In the genomic region with DNA sequence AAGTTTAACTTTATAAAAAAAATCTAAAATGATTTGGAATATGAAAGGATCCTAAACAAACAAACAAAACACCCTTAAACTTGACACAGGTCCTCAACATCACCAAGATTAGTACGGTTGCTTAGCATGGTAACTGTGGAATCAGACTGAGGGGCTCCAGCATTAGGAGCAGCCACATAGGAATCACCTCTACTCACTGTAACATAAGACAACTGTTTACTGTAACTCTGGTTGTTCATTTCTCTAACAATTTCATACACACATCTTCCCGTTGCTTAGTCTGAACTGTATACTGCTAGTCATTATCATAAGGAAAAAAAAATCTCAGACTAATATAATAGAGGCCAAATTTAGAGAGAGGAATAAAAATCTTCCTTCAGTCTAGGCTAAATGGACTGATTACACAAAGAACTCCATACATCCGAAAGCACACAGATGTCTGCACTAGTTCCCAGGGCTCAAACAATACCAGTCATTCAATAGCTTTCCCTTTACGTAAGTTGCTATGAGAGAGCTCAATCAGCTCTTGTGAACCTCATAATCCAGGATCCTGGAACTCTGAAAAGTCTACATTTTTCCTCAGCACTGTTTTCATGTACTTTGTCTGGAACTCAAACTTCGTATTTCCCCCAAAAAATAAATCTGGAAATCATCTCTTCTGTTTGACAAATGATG, we compare ENCODE assay signal across 1 cellular context.
TF ChIP-seq lines count a peak whose summit lies in the region.

No MANE protein-coding gene starts in this region.

TF ChIP-seq in HepG2, 621 proteins besides CTCF, POLR2A, EP300 and RAD21 (continued from another document and continues in another):
- TF ChIP-seq, protein P1, sequence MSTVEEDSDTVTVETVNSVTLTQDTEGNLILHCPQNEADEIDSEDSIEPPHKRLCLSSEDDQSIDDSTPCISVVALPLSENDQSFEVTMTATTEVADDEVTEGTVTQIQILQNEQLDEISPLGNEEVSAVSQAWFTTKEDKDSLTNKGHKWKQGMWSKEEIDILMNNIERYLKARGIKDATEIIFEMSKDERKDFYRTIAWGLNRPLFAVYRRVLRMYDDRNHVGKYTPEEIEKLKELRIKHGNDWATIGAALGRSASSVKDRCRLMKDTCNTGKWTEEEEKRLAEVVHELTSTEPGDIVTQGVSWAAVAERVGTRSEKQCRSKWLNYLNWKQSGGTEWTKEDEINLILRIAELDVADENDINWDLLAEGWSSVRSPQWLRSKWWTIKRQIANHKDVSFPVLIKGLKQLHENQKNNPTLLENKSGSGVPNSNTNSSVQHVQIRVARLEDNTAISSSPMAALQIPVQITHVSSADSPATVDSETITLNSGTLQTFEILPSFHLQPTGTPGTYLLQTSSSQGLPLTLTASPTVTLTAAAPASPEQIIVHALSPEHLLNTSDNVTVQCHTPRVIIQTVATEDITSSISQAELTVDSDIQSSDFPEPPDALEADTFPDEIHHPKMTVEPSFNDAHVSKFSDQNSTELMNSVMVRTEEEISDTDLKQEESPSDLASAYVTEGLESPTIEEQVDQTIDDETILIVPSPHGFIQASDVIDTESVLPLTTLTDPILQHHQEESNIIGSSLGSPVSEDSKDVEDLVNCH (CRISPR knock-in tag; IDR thresholded peaks at IDR 0.05): no peak
- TF ChIP-seq SOX13 (IDR thresholded peaks at IDR 0.05) (no peak), SOX13 (CRISPR knock-in tag; conservative IDR thresholded peaks at IDR 0.05 in 1 of 2, IDR thresholded peaks at IDR 0.05 in 1 of 2) (peak in 1 of 2 experiments; percentile 81; a peak in 2 of 4 replicates), ONECUT2 (CRISPR knock-in tag; IDR thresholded peaks at IDR 0.05) (no peak), YEATS4 (CRISPR knock-in tag; IDR thresholded peaks at IDR 0.05; ENCODE audit: borderline replicate concordance) (no peak), MAFF (IDR thresholded peaks at IDR 0.05; ENCODE audit: low read depth, low read length) (no peak), ZNF44 (CRISPR knock-in tag; IDR thresholded peaks at IDR 0.05) (no peak), ZNF337 (CRISPR knock-in tag; IDR thresholded peaks at IDR 0.05; ENCODE audit: borderline replicate concordance, low read depth) (no peak), TSC22D2 (CRISPR knock-in tag; IDR thresholded peaks at IDR 0.05; ENCODE audit: borderline replicate concordance) (no peak), FOSL1 (CRISPR knock-in tag; IDR thresholded peaks at IDR 0.05; ENCODE audit: borderline replicate concordance) (no peak), FOXK1 (CRISPR knock-in tag; IDR thresholded peaks at IDR 0.05; ENCODE audit: borderline replicate concordance, low read depth) (no peak), ZBTB21 (CRISPR knock-in tag; IDR thresholded peaks at IDR 0.05) (no peak), ZNF737 (CRISPR knock-in tag; IDR thresholded peaks at IDR 0.05; ENCODE audit: borderline replicate concordance) (no peak), KDM2A (CRISPR knock-in tag; IDR thresholded peaks at IDR 0.05; ENCODE audit: borderline replicate concordance, low read depth) (no peak), HES4 (CRISPR knock-in tag; IDR thresholded peaks at IDR 0.05; ENCODE audit: borderline replicate concordance) (no peak), CCAR2 (optimal IDR thresholded peaks at IDR 0.05; ENCODE audit: low read depth, low read length) (no peak), MXI1 (IDR thresholded peaks at IDR 0.05; ENCODE audit: borderline replicate concordance, low read depth, low read length) (no peak), ZIK1 (CRISPR knock-in tag; IDR thresholded peaks at IDR 0.05; ENCODE audit: borderline replicate concordance, low read depth) (no peak), ZSCAN9 (CRISPR knock-in tag; IDR thresholded peaks at IDR 0.05; ENCODE audit: borderline replicate concordance) (peak; percentile 43; the same call in 1 of the 2 replicates), ZNF83 (CRISPR knock-in tag; IDR thresholded peaks at IDR 0.05; ENCODE audit: borderline replicate concordance) (no peak), ZNF724P (CRISPR knock-in tag; IDR thresholded peaks at IDR 0.05; ENCODE audit: borderline replicate concordance) (no peak), ZNF510 (CRISPR knock-in tag; IDR thresholded peaks at IDR 0.05; ENCODE audit: low read depth) (no peak), IKZF4 (CRISPR knock-in tag; IDR thresholded peaks at IDR 0.05; ENCODE audit: borderline replicate concordance, low read depth, not compliant biosample characterization) (no peak), SMARCC2 (IDR thresholded peaks at IDR 0.05) (no peak), ZNF234 (CRISPR knock-in tag; conservative IDR thresholded peaks at IDR 0.05) (no peak), JDP2 (CRISPR knock-in tag; IDR thresholded peaks at IDR 0.05; ENCODE audit: borderline replicate concordance) (no peak), PHF21A (CRISPR knock-in tag; IDR thresholded peaks at IDR 0.05) (no peak)
- TF ChIP-seq, protein P2, sequence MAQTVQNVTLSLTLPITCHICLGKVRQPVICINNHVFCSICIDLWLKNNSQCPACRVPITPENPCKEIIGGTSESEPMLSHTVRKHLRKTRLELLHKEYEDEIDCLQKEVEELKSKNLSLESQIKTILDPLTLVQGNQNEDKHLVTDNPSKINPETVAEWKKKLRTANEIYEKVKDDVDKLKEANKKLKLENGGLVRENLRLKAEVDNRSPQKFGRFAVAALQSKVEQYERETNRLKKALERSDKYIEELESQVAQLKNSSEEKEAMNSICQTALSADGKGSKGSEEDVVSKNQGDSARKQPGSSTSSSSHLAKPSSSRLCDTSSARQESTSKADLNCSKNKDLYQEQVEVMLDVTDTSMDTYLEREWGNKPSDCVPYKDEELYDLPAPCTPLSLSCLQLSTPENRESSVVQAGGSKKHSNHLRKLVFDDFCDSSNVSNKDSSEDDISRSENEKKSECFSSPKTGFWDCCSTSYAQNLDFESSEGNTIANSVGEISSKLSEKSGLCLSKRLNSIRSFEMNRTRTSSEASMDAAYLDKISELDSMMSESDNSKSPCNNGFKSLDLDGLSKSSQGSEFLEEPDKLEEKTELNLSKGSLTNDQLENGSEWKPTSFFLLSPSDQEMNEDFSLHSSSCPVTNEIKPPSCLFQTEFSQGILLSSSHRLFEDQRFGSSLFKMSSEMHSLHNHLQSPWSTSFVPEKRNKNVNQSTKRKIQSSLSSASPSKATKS (CRISPR knock-in tag; IDR thresholded peaks at IDR 0.05): no peak
- TF ChIP-seq, protein P3, sequence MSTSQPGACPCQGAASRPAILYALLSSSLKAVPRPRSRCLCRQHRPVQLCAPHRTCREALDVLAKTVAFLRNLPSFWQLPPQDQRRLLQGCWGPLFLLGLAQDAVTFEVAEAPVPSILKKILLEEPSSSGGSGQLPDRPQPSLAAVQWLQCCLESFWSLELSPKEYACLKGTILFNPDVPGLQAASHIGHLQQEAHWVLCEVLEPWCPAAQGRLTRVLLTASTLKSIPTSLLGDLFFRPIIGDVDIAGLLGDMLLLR (CRISPR knock-in tag; IDR thresholded peaks at IDR 0.05): no peak
- TF ChIP-seq, protein P4, sequence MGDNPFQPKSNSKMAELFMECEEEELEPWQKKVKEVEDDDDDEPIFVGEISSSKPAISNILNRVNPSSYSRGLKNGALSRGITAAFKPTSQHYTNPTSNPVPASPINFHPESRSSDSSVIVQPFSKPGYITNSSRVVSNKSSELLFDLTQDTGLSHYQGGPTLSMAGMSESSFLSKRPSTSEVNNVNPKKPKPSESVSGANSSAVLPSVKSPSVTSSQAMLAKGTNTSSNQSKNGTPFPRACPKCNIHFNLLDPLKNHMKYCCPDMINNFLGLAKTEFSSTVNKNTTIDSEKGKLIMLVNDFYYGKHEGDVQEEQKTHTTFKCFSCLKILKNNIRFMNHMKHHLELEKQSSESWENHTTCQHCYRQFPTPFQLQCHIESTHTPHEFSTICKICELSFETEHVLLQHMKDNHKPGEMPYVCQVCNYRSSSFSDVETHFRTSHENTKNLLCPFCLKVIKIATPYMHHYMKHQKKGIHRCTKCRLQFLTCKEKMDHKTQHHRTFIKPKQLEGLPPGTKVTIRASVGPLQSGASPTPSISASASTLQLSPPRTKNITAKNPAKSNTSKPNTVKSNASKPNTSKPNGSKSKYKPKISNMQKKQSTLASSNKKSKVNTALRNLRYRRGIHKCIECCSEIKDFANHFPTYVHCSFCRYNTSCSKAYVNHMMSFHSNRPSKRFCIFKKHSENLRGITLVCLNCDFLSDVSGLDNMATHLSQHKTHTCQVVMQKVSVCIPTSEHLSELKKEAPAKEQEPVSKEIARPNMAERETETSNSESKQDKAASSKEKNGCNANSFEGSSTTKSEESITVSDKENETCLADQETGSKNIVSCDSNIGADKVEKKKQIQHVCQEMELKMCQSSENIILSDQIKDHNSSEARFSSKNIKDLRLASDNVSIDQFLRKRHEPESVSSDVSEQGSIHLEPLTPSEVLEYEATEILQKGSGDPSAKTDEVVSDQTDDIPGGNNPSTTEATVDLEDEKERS (CRISPR knock-in tag; IDR thresholded peaks at IDR 0.05): no peak
- TF ChIP-seq, protein P5, sequence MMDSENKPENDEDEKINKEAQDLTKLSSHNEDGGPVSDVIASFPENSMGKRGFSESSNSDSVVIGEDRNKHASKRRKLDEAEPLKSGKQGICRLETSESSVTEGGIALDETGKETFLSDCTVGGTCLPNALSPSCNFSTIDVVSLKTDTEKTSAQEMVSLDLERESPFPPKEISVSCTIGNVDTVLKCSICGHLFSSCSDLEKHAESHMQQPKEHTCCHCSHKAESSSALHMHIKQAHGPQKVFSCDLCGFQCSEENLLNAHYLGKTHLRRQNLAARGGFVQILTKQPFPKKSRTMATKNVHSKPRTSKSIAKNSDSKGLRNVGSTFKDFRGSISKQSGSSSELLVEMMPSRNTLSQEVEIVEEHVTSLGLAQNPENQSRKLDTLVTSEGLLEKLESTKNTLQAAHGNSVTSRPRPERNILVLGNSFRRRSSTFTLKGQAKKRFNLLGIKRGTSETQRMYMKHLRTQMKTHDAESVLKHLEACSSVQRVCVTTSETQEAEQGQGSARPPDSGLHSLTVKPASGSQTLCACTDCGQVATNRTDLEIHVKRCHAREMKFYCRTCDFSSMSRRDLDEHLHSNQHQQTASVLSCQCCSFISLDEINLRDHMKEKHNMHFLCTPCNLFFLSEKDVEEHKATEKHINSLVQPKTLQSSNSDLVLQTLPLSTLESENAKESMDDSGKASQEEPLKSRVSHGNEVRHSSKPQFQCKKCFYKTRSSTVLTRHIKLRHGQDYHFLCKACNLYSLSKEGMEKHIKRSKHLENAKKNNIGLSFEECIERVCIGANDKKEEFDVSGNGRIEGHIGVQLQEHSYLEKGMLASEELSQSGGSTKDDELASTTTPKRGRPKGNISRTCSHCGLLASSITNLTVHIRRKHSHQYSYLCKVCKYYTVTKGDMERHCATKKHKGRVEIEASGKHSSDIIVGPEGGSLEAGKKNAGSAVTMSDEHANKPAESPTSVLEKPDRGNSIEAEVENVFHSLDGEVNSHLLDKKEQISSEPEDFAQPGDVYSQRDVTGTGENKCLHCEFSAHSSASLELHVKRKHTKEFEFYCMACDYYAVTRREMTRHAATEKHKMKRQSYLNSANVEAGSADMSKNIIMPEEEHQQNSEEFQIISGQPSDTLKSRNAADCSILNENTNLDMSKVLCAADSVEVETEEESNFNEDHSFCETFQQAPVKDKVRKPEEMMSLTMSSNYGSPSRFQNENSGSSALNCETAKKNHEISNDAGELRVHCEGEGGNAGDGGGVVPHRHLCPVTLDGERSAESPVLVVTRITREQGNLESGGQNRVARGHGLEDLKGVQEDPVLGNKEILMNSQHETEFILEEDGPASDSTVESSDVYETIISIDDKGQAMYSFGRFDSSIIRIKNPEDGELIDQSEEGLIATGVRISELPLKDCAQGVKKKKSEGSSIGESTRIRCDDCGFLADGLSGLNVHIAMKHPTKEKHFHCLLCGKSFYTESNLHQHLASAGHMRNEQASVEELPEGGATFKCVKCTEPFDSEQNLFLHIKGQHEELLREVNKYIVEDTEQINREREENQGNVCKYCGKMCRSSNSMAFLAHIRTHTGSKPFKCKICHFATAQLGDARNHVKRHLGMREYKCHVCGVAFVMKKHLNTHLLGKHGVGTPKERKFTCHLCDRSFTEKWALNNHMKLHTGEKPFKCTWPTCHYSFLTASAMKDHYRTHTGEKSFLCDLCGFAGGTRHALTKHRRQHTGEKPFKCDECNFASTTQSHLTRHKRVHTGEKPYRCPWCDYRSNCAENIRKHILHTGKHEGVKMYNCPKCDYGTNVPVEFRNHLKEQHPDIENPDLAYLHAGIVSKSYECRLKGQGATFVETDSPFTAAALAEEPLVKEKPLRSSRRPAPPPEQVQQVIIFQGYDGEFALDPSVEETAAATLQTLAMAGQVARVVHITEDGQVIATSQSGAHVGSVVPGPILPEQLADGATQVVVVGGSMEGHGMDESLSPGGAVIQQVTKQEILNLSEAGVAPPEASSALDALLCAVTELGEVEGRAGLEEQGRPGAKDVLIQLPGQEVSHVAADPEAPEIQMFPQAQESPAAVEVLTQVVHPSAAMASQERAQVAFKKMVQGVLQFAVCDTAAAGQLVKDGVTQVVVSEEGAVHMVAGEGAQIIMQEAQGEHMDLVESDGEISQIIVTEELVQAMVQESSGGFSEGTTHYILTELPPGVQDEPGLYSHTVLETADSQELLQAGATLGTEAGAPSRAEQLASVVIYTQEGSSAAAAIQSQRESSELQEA (CRISPR knock-in tag; IDR thresholded peaks at IDR 0.05; ENCODE audit: not compliant biosample characterization): no peak
- TF ChIP-seq, protein P6, sequence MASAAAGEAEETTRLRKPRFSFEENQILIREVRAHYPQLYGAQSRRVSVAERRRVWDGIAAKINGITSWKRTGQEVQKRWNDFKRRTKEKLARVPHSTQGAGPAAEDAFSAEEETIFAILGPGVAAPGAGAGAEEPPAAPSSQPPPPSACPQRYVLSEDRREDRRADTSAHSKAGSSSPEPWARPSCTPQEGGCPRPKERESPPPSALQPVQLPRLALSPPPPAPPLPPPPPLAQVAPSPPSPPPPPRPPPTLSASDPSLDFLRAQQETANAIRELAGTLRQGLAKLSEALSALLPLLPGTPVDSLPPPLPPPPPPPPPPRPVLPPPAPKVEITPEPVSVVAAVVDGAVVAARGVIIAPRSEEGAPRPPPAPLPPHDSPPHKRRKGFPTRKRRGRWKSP (CRISPR knock-in tag; IDR thresholded peaks at IDR 0.05): no peak
- TF ChIP-seq, protein P7, sequence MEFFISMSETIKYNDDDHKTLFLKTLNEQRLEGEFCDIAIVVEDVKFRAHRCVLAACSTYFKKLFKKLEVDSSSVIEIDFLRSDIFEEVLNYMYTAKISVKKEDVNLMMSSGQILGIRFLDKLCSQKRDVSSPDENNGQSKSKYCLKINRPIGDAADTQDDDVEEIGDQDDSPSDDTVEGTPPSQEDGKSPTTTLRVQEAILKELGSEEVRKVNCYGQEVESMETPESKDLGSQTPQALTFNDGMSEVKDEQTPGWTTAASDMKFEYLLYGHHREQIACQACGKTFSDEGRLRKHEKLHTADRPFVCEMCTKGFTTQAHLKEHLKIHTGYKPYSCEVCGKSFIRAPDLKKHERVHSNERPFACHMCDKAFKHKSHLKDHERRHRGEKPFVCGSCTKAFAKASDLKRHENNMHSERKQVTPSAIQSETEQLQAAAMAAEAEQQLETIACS (CRISPR knock-in tag; IDR thresholded peaks at IDR 0.05): no peak
- TF ChIP-seq, protein P8, sequence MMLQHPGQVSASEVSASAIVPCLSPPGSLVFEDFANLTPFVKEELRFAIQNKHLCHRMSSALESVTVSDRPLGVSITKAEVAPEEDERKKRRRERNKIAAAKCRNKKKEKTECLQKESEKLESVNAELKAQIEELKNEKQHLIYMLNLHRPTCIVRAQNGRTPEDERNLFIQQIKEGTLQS (CRISPR knock-in tag; IDR thresholded peaks at IDR 0.05): no peak
- TF ChIP-seq, protein P9, sequence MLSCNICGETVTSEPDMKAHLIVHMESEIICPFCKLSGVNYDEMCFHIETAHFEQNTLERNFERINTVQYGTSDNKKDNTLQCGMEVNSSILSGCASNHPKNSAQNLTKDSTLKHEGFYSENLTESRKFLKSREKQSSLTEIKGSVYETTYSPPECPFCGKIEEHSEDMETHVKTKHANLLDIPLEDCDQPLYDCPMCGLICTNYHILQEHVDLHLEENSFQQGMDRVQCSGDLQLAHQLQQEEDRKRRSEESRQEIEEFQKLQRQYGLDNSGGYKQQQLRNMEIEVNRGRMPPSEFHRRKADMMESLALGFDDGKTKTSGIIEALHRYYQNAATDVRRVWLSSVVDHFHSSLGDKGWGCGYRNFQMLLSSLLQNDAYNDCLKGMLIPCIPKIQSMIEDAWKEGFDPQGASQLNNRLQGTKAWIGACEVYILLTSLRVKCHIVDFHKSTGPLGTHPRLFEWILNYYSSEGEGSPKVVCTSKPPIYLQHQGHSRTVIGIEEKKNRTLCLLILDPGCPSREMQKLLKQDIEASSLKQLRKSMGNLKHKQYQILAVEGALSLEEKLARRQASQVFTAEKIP (CRISPR knock-in tag; IDR thresholded peaks at IDR 0.05; ENCODE audit: borderline replicate concordance): no peak
